Comparison of ENCODE assay signal across 33 cellular contexts in the genomic region with DNA sequence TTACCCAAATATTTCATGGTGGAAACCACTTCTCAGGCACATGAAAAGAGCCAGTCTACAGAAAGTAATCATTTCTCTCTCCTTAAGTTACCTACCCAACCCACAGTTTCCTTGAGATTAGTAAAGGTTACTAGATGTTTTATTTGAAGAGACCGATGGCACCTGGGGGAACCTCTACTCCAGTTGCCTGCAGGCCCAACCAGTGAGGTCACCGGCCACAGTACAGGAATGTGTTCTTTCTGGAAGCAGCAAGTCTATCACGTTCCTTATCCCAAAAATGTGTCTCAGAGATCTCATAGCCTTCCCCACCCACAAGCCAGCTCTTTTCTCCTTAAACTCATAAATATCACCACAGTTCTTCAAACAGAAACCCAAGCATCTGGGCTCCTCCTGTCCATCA.
"Had no signal": no experiment of that assay in that cellular context is flagged by ENCODE, and none has a peak within 500 bp of the region (broad histone marks: within the 10 kb centered on the region; RNA-seq: fewer than 3 reads in every experiment).

No MANE protein-coding gene starts in this region.

- H3K4me3 ChIP-seq: adrenal gland, ascending aorta, body of pancreas, breast epithelium, cardiac muscle cell had no signal

- H3K4me1 ChIP-seq: adrenal gland, ascending aorta, breast epithelium had no signal

- H3K27ac ChIP-seq: adrenal gland, ascending aorta, body of pancreas, brain microvascular endothelial cell, breast epithelium, cardiac muscle cell had no signal

- H3K27me3 ChIP-seq: adrenal gland, ascending aorta, body of pancreas, brain microvascular endothelial cell, breast epithelium, cardiac muscle cell had no signal

- DNase-seq: activated effector memory CD4-positive, alpha-beta T cell treated with anti-CD3 and anti-CD28 coated beads, Interleukin-2, amount 50 U/mL, for 16 hours; activated effector memory CD4-positive, alpha-beta T cell treated with Interleukin-2 at 50 U/mL for 16 hours; activated gamma-delta T cell; activated gamma-delta T cell treated with Interleukin-2 at 50 U/mL for 16 hours; activated naive CD4-positive, alpha-beta T cell treated with anti-CD3 and anti-CD28 coated beads for 36 hours; activated naive CD4-positive, alpha-beta T cell treated with anti-CD3 and anti-CD28 coated beads, Interleukin-2, amount 10 ng/mL, durations not matched to agents 7 days and 5 days; activated naive CD4-positive, alpha-beta T cell treated with anti-CD3 and anti-CD28 coated beads, Interleukin-2, amount 50 U/mL, for 16 hours; activated naive CD4-positive, alpha-beta T cell treated with Interleukin-2 at 50 U/mL for 16 hours; activated naive CD8-positive, alpha-beta T cell treated with anti-CD3 and anti-CD28 coated beads for 36 hours; activated naive CD8-positive, alpha-beta T cell treated with anti-CD3 and anti-CD28 coated beads, Interleukin-2, amount 10 ng/mL, durations not matched to agents 7 days and 5 days; activated naive CD8-positive, alpha-beta T cell treated with anti-CD3 and anti-CD28 coated beads, Interleukin-2, amount 50 U/mL, for 24 hours; activated T-cell treated with anti-CD3 and anti-CD28 coated beads for 4 hours; activated T-cell treated with anti-CD3 and anti-CD28 coated beads, Interleukin-2, amount 50 U/mL, for 1 hour; activated T-cell treated with anti-CD3 and anti-CD28 coated beads, Interleukin-2, amount 50 U/mL, for 24 hours; activated T-cell treated with anti-CD3 and anti-CD28 coated beads, Interleukin-2, amount 50 U/mL, for 4 hours; activated T-cell treated with anti-CD3 and anti-CD28 coated beads, Interleukin-2, amount 50 U/mL, for 48 hours; activated T-cell treated with anti-CD3 and anti-CD28 coated beads, Interleukin-2, amount 50 U/mL, for 72 hours; adrenal gland; amniotic stem cell; amygdala; anterior cingulate cortex; aorta; body of pancreas; brain microvascular endothelial cell; caudate nucleus; central memory CD4-positive, alpha-beta T cell; cerebellar nuclear complex had no signal

- FAIRE-seq: astrocyte had no signal

- H3K9me3 ChIP-seq: adrenal gland, ascending aorta, body of pancreas, breast epithelium had no signal

- H3K36me3 ChIP-seq: adrenal gland, ascending aorta, brain microvascular endothelial cell, breast epithelium, cardiac muscle cell had no signal

- ATAC-seq: activated naive CD4-positive, alpha-beta T cell treated with anti-CD3 and anti-CD28 coated beads, Interleukin-2, amount 50 U/mL, for 72 hours; activated naive CD8-positive, alpha-beta T cell treated with anti-CD3 and anti-CD28 coated beads, Interleukin-2, amount 50 U/mL, for 24 hours; activated T-cell treated with anti-CD3 and anti-CD28 coated beads, Interleukin-2, amount 50 U/mL, for 4 hours; activated T-cell treated with anti-CD3 and anti-CD28 coated beads, Interleukin-2, amount 50 U/mL, for 72 hours; activated T-helper 17 cell treated with anti-CD3 and anti-CD28 coated beads, Interleukin-2, amount 50 U/mL, for 72 hours; body of pancreas had no signal
